In the genomic region with DNA sequence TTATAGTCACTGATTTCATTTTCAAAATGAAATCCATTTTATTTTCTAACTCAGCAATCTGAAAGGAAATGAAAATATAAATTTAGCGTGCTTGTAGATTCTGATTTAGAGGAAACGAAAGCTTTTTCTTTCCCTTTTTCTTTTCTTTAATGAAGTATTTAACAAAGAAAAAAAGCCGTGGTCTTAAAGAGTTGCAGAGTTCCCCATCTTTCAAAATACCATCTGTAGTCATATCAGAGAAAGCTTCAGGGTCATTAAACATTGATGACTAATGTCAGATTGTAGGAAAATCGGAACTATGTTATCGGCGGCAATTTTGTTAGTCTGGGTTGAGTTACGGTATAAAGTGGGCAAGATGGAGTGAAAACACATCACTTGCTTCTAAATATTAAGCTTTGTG, we compare ENCODE assay signal across 15 cellular contexts. TPM values are rescaled to one million over a fixed set of nuclear protein-coding genes. Genes with fewer than 3 reads are reported as not detected.
DNase-seq lines count a peak whose midpoint lies in the region; ATAC-seq and TF ChIP-seq lines count a peak whose summit lies in the region.
"Had no signal": no experiment of that assay in that cellular context is flagged by ENCODE, and none has a peak within 500 bp of the region (broad histone marks: within the 10 kb centered on the region; RNA-seq: fewer than 3 reads in every experiment).

No MANE protein-coding gene starts in this region.

- no peaks in the 10 kb centered on the region for H3K4me1 Mint-ChIP-seq in MCF 10A (ENCODE audit: insufficient read depth, unreplicated experiment)
- H3K4me1 Mint-ChIP-seq in central memory CD8-positive, alpha-beta T cell: no peaks in the 10 kb centered on the region

- peak; percentile 54 for ATAC-seq in HG03378 (IDR thresholded peaks at IDR 0.05; ENCODE audit: unreplicated experiment)
- ATAC-seq in central memory CD8-positive, alpha-beta T cell (replicated peaks; ENCODE audit: extremely low read depth, poor library complexity, severe bottlenecking): no peak
- peak; percentile 11 for ATAC-seq in upper lobe of right lung
- no peak for ATAC-seq in HG03565 (IDR thresholded peaks at IDR 0.05; ENCODE audit: unreplicated experiment)

- H3K27me3 ChIP-seq in breast epithelium (no peaks in the 10 kb centered on the region), upper lobe of right lung (no peaks in the 10 kb centered on the region)
- H3K27me3 ChIP-seq: esophagus muscularis mucosa had no signal

- peak overlapping the region in 2 of 3 donors; percentile 2 to 12 for H3K4me3 ChIP-seq in breast epithelium
- H3K4me3 ChIP-seq in upper lobe of right lung: no peak overlapping the region
- H3K4me3 ChIP-seq: esophagus muscularis mucosa had no signal

- no peaks in the 10 kb centered on the region for H3K36me3 ChIP-seq in breast epithelium
- peaks cover 29% of the 10 kb centered on the region for H3K36me3 ChIP-seq in upper lobe of right lung

- intact Hi-C loops in breast epithelium (cut with DNase I; ENCODE audit: low total_unique reads): loop anchor here (10.0 kb wide), 1 partner anchor 2005 kb away; no protein-coding TSS in a partner anchor
- intact Hi-C loops in MCF 10A (cut with micrococcal nuclease): no loop called here
- intact Hi-C loops in upper lobe of right lung (cut with DNase I): no loop called here

- no peak overlapping the region for H3K4me3 Mint-ChIP-seq in MCF 10A (ENCODE audit: unreplicated experiment)
- peak overlapping the region; percentile 58 for H3K4me3 Mint-ChIP-seq in central memory CD8-positive, alpha-beta T cell
- H3K4me3 Mint-ChIP-seq: T-helper 1 cell treated with Interleukin-12 subunit alpha and Interleukin-12 subunit beta and Interleukin-4 antibody, amounts not matched to agents 30 μg/mL and 1 μg/mL, for 36 hours had no signal

- POLR2A ChIA-PET in MCF 10A (lab: Yijun Ruan, JAX): interaction anchor here (0.7 to 1.1 kb wide), 2 partner anchors 17 to 152 kb away, joined by 3 to 4 read pairs; no protein-coding TSS in a partner anchor

- H3K9me3 Mint-ChIP-seq in MCF 10A (ENCODE audit: unreplicated experiment): no peaks in the 10 kb centered on the region
- no peaks in the 10 kb centered on the region for H3K9me3 Mint-ChIP-seq in central memory CD8-positive, alpha-beta T cell
- H3K9me3 Mint-ChIP-seq: T-helper 1 cell treated with Interleukin-12 subunit alpha and Interleukin-12 subunit beta and Interleukin-4 antibody, amounts not matched to agents 30 μg/mL and 1 μg/mL, for 36 hours had no signal

- H3K27ac Mint-ChIP-seq in MCF 10A (ENCODE audit: low read depth, unreplicated experiment): no peak overlapping the region
- no peak overlapping the region for H3K27ac Mint-ChIP-seq in central memory CD8-positive, alpha-beta T cell (ENCODE audit: low read depth)
- H3K27ac Mint-ChIP-seq: T-helper 1 cell treated with Interleukin-12 subunit alpha and Interleukin-12 subunit beta and Interleukin-4 antibody, amounts not matched to agents 30 μg/mL and 1 μg/mL, for 36 hours had no signal

- H3K9me3 ChIP-seq in breast epithelium (no peaks in the 10 kb centered on the region), upper lobe of right lung (no peaks in the 10 kb centered on the region)
- H3K9me3 ChIP-seq: esophagus muscularis mucosa had no signal

- TF ChIP-seq POLR2A in breast epithelium (IDR thresholded peaks at IDR 0.05): no peak

- CTCF ChIA-PET in MCF 10A (lab: Yijun Ruan, JAX): no interaction called here

- H3K36me3 Mint-ChIP-seq in MCF 10A (ENCODE audit: insufficient read depth, unreplicated experiment): no peaks in the 10 kb centered on the region
- peaks cover 5% of the 10 kb centered on the region for H3K36me3 Mint-ChIP-seq in central memory CD8-positive, alpha-beta T cell (ENCODE audit: insufficient read depth)

- TF ChIP-seq CTCF in breast epithelium (IDR thresholded peaks at IDR 0.05): no peak
- no peak for TF ChIP-seq CTCF in MCF 10A (IDR thresholded peaks at IDR 0.05; ENCODE audit: unreplicated experiment)
- TF ChIP-seq CTCF in upper lobe of right lung (IDR thresholded peaks at IDR 0.05): no peak

- DNase-seq in breast epithelium (ENCODE audit: low spot score in 2 of 2) (no peak), MCF 10A (ENCODE audit: unreplicated experiment) (no peak), upper lobe of right lung (no peak), COLO668 (lab: John Stamatoyannopoulos, UW; ENCODE audit: unreplicated experiment) (no peak)
- DNase-seq in central memory CD8-positive, alpha-beta T cell (ENCODE audit: low spot score in 2 of 2): no peak
- DNase-seq in activated CD4-positive, alpha-beta T cell treated with anti-CD3 and anti-CD28 coated beads for 4 hours: no peak
- DNase-seq: ACHN; activated gamma-delta T cell; mammary epithelial cell; OCI-M1; stimulated activated CD4-positive, alpha-beta T cell treated with anti-CD3 and anti-CD28 coated beads, Interleukin-15, amount 100 ng/mL, for 24 hours had no signal

- H3K4me1 ChIP-seq in breast epithelium: no peaks in the 10 kb centered on the region
- peaks cover 11% of the 10 kb centered on the region for H3K4me1 ChIP-seq in upper lobe of right lung
- H3K4me1 ChIP-seq: esophagus muscularis mucosa had no signal

- H3K27ac ChIP-seq in breast epithelium (peak overlapping the region in 1 of 2 donors; percentile 53), upper lobe of right lung (no peak overlapping the region)
- H3K27ac ChIP-seq: esophagus muscularis mucosa had no signal

- BruUV-seq in MCF 10A (replicated peaks; lab: Mats Ljungman, UMichigan): no TSS peak

- H3K27me3 Mint-ChIP-seq in MCF 10A (ENCODE audit: insufficient read depth, unreplicated experiment): no peaks in the 10 kb centered on the region
- no peaks in the 10 kb centered on the region for H3K27me3 Mint-ChIP-seq in central memory CD8-positive, alpha-beta T cell

RNA-seq across cellular contexts. Expression of a gene that starts 32.3 kb away (rescaled TPM):
- total RNA-seq in breast epithelium (10 to 100 TPM; 31.2 to 32.4 (median 31.6) TPM), MCF 10A (2022) (8.7 and 10.1 TPM in 2 replicates), upper lobe of right lung (162 TPM)

Comparison
In these comparisons a context has a peak if more than half of its experiments do, and no peak if none do; other contexts are left out.
1. ATAC-seq: peak in HG03378 (single experiment) and upper lobe of right lung (single experiment); none in central memory CD8-positive, alpha-beta T cell (single experiment) and HG03565 (single experiment).